1 cellular context compared by ENCODE assay signal in the genomic region with DNA sequence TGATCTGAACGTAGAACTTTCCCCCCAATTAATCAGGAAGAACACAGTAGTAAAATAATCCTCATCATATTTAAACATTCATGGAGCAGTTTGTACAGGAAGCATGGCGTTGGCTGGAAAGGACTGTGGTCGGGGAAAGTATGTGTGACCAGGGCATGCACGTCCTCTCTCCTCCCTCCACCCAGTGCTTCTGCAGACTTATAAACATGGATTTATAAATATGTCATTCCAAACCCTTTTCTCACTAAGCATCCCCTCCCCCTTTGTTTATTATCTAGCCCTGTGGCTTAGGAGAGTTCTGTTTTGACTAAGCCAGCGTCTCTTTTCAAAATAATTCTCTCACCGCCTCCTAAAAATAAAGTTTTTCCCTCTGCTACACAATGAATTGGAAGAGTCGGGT.
TF ChIP-seq lines count a peak whose summit lies in the region.

No MANE protein-coding gene starts in this region.

TF ChIP-seq in GM23338, 12 proteins besides CTCF, POLR2A, EP300 and RAD21 (continued from another document):
- TF ChIP-seq, protein P1, sequence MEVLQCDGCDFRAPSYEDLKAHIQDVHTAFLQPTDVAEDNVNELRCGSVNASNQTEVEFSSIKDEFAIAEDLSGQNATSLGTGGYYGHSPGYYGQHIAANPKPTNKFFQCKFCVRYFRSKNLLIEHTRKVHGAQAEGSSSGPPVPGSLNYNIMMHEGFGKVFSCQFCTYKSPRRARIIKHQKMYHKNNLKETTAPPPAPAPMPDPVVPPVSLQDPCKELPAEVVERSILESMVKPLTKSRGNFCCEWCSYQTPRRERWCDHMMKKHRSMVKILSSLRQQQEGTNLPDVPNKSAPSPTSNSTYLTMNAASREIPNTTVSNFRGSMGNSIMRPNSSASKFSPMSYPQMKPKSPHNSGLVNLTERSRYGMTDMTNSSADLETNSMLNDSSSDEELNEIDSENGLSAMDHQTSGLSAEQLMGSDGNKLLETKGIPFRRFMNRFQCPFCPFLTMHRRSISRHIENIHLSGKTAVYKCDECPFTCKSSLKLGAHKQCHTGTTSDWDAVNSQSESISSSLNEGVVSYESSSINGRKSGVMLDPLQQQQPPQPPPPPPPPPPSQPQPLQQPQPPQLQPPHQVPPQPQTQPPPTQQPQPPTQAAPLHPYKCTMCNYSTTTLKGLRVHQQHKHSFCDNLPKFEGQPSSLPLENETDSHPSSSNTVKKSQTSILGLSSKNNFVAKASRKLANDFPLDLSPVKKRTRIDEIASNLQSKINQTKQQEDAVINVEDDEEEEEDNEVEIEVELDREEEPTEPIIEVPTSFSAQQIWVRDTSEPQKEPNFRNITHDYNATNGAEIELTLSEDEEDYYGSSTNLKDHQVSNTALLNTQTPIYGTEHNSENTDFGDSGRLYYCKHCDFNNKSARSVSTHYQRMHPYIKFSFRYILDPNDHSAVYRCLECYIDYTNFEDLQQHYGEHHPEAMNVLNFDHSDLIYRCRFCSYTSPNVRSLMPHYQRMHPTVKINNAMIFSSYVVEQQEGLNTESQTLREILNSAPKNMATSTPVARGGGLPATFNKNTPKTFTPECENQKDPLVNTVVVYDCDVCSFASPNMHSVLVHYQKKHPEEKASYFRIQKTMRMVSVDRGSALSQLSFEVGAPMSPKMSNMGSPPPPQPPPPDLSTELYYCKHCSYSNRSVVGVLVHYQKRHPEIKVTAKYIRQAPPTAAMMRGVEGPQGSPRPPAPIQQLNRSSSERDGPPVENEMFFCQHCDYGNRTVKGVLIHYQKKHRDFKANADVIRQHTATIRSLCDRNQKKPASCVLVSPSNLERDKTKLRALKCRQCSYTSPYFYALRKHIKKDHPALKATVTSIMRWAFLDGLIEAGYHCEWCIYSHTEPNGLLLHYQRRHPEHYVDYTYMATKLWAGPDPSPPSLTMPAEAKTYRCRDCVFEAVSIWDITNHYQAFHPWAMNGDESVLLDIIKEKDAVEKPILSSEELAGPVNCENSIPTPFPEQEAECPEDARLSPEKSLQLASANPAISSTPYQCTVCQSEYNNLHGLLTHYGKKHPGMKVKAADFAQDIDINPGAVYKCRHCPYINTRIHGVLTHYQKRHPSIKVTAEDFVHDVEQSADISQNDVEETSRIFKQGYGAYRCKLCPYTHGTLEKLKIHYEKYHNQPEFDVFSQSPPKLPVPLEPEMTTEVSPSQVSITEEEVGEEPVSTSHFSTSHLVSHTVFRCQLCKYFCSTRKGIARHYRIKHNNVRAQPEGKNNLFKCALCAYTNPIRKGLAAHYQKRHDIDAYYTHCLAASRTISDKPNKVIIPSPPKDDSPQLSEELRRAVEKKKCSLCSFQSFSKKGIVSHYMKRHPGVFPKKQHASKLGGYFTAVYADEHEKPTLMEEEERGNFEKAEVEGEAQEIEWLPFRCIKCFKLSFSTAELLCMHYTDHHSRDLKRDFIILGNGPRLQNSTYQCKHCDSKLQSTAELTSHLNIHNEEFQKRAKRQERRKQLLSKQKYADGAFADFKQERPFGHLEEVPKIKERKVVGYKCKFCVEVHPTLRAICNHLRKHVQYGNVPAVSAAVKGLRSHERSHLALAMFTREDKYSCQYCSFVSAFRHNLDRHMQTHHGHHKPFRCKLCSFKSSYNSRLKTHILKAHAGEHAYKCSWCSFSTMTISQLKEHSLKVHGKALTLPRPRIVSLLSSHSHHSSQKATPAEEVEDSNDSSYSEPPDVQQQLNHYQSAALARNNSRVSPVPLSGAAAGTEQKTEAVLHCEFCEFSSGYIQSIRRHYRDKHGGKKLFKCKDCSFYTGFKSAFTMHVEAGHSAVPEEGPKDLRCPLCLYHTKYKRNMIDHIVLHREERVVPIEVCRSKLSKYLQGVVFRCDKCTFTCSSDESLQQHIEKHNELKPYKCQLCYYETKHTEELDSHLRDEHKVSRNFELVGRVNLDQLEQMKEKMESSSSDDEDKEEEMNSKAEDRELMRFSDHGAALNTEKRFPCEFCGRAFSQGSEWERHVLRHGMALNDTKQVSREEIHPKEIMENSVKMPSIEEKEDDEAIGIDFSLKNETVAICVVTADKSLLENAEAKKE (CRISPR knock-in tag; IDR thresholded peaks at IDR 0.05): no peak
- TF ChIP-seq ZNF114 (CRISPR knock-in tag; IDR thresholded peaks at IDR 0.05) (no peak), POLR2AphosphoS5 (IDR thresholded peaks at IDR 0.05; ENCODE audit: low read depth) (no peak), ZNF331 (CRISPR knock-in tag; IDR thresholded peaks at IDR 0.05; ENCODE audit: low read depth) (no peak), CREB1 (CRISPR knock-in tag; IDR thresholded peaks at IDR 0.05; ENCODE audit: low read depth) (no peak), EZH2 (IDR thresholded peaks at IDR 0.05; ENCODE audit: low read depth, unreplicated experiment) (no peak)
